Comparison of ENCODE assay signal across 14 cellular contexts in the genomic region with DNA sequence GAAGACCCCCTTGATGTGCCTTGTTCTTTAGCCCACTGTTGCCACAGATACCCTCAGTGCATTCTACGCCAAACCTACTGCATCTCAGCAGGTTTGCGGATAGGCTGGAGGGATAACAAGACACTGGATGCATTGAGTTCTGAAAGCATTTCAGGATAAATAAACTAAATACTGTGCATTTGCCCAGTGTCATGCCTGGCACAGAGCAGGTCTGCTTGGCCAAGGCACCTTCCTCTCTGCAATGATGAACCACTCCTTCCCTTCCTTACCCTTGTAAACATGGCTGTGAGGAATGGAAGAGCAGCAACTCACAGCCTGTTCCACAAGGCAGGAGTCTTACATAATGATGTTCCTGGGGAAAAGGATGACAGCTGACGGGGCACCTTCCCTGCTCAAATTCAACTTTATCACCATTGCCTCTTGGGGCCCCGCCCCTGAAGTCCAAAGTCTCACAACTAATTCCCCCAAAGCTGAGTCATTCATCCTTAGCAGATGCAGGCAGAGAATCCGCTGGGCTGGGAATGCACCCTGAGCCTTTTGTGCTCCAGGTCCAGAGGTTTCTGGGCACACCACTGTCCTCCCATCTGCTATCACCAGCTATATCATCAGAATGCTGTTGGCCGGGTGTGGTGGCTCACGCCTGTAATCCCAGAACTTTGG. TPM values are rescaled to one million over a fixed set of nuclear protein-coding genes. Genes with fewer than 3 reads are reported as not detected.
DNase-seq lines count a peak whose midpoint lies in the region; ATAC-seq, FAIRE-seq and TF ChIP-seq lines count a peak whose summit lies in the region.
"Had no signal": no experiment of that assay in that cellular context is flagged by ENCODE, and none has a peak within 500 bp of the region (broad histone marks: within the 10 kb centered on the region; RNA-seq: fewer than 3 reads in every experiment).

No MANE protein-coding gene starts in this region.

- H3K9me3 Mint-ChIP-seq in Caco-2 (ENCODE audit: unreplicated experiment), result no peaks in the 10 kb centered on the region
- H3K9me3 Mint-ChIP-seq: CD4-positive, CD25-positive, alpha-beta regulatory T cell; nephron; stimulated activated naive CD8-positive, alpha-beta T cell treated with anti-CD3 and anti-CD28 coated beads, Interleukin-15, amount 100 ng/mL, for 72 hours had no signal

- H3K4me2 ChIP-seq in K562 (ENCODE audit: insufficient read depth, low read length), result peak overlapping the region; percentile 73

- in situ Hi-C loops in K562 (cut with MboI), result no loop called here

- H3K9me1 ChIP-seq in K562 (ENCODE audit: control insufficient read depth, insufficient read depth, low read length), result peaks cover 10% of the 10 kb centered on the region

- no peak for TF ChIP-seq CTCF in Caco-2 (IDR thresholded peaks at IDR 0.05; ENCODE audit: insufficient read depth in 1 of 2, low read depth in 1 of 2, low read length in 1 of 2, severe bottlenecking in 1 of 2, unreplicated experiment in 1 of 2)
- no peak for TF ChIP-seq CTCF in K562 (IDR thresholded peaks at IDR 0.05 in 2 of 3, conservative IDR thresholded peaks at IDR 0.05 in 1 of 3; ENCODE audit: insufficient read depth in 2 of 3, low read depth in 1 of 3, low read length in 3 of 3)
- TF ChIP-seq CTCF in liver (IDR thresholded peaks at IDR 0.05; ENCODE audit: low read depth, low read length, missing input control), result no peak

- peak; percentile 16; the same call in 1 of the 2 replicates for TF ChIP-seq EP300 in K562 (IDR thresholded peaks at IDR 0.05; ENCODE audit: low read length)

- no TSS peak for BruUV-seq in Caco-2 (replicated peaks; lab: Mats Ljungman, UMichigan)
- BruUV-seq in K562 (replicated peaks; lab: Mats Ljungman, UMichigan), result no TSS peak

- peaks cover 21% of the 10 kb centered on the region for H4K20me1 ChIP-seq in K562 (replicated peaks; ENCODE audit: control insufficient read depth, insufficient read depth, low read length)

- H3K9ac ChIP-seq in HUES48 (ENCODE audit: low read depth, low read length) (no peak overlapping the region), K562 (ENCODE audit: insufficient read depth in 1 of 2, low read depth in 2 of 2, low read length in 2 of 2) (peak overlapping the region in 1 of 2 experiments; percentile 38; a peak in 2 of 4 replicates), liver (ENCODE audit: low read depth in 1 of 2, low read length in 2 of 2) (no peak overlapping the region)

- H3K4me1 Mint-ChIP-seq in Caco-2 (ENCODE audit: low read depth, unreplicated experiment), result peaks cover 20% of the 10 kb centered on the region
- H3K4me1 Mint-ChIP-seq: nephron had no signal

- H3K36me3 ChIP-seq in Caco-2 (ENCODE audit: control insufficient read depth, insufficient read depth, low read length) (peaks cover 11% of the 10 kb centered on the region), HUES48 (ENCODE audit: control insufficient read depth, insufficient read depth, low read length) (peaks cover 28% of the 10 kb centered on the region), K562 (ENCODE audit: control insufficient read depth, insufficient read depth, low read length) (peaks cover 37% of the 10 kb centered on the region), liver (ENCODE audit: control insufficient read depth in 4 of 4, insufficient read depth in 3 of 4, low read depth in 1 of 4, low read length in 3 of 4) (peaks cover 3 to 12% (median 9%) of the 10 kb centered on the region in 4 donors)

- H3K27ac Mint-ChIP-seq in Caco-2 (ENCODE audit: unreplicated experiment), result no peak overlapping the region
- H3K27ac Mint-ChIP-seq: CD4-positive, CD25-positive, alpha-beta regulatory T cell; nephron; stimulated activated naive CD8-positive, alpha-beta T cell treated with anti-CD3 and anti-CD28 coated beads, Interleukin-15, amount 100 ng/mL, for 72 hours had no signal

- 30% methylated on average over 7 of the region's 7 CpGs for WGBS in K562 (ENCODE audit: insufficient coverage, low coverage, missing lambda C conversion rate)
- 61% methylated on average over 7 of the region's 7 CpGs for WGBS in liver

- H3K27me3 Mint-ChIP-seq in Caco-2 (ENCODE audit: insufficient read depth, unreplicated experiment), result no peaks in the 10 kb centered on the region
- H3K27me3 Mint-ChIP-seq: stimulated activated naive CD8-positive, alpha-beta T cell treated with anti-CD3 and anti-CD28 coated beads, Interleukin-15, amount 100 ng/mL, for 72 hours had no signal

- H2AFZ ChIP-seq in K562 (ENCODE audit: low read depth, low read length), result no peak overlapping the region

- H3K79me2 ChIP-seq in K562 (ENCODE audit: control insufficient read depth, insufficient read depth, low read length), result peaks cover 13% of the 10 kb centered on the region

- H3K36me3 Mint-ChIP-seq in Caco-2 (ENCODE audit: insufficient read depth, unreplicated experiment), result peaks cover 49% of the 10 kb centered on the region

- TF ChIP-seq RAD21 in K562 (CRISPR knock-in tag; conservative IDR thresholded peaks at IDR 0.05 in 1 of 2, IDR thresholded peaks at IDR 0.05 in 1 of 2), result no peak
- TF ChIP-seq RAD21 in liver (IDR thresholded peaks at IDR 0.05), result peak in 1 of 2 donors; percentile 19

- peak; percentile 85 for FAIRE-seq in K562 (lab: Jason Lieb, UNC)
- FAIRE-seq: colon had no signal

- intact Hi-C loops in Caco-2 (cut with micrococcal nuclease; ENCODE audit: unreplicated experiment), result no loop called here
- intact Hi-C loops in K562 (cut with micrococcal nuclease), result no loop called here

- H3K27ac ChIP-seq in HUES48 (ENCODE audit: low read depth, low read length), result peak overlapping the region; percentile 45
- H3K27ac ChIP-seq in K562 (ENCODE audit: extremely low read depth, low read depth, low read length), result peak overlapping the region; percentile 56
- H3K27ac ChIP-seq in liver (ENCODE audit: low read depth in 1 of 2, low read length in 2 of 2), result no peak overlapping the region

- H3K27me3 ChIP-seq in Caco-2 (replicated peaks; ENCODE audit: control insufficient read depth, insufficient read depth, low read length) (no peaks in the 10 kb centered on the region), HUES48 (ENCODE audit: control insufficient read depth, insufficient read depth, low read length) (no peaks in the 10 kb centered on the region), K562 (ENCODE audit: control insufficient read depth in 2 of 2, insufficient read depth in 2 of 2, low read length in 2 of 2) (no peaks in the 10 kb centered on the region), liver (ENCODE audit: control insufficient read depth in 4 of 4, insufficient read depth in 4 of 4, low read length in 3 of 4) (no peaks in the 10 kb centered on the region)

- ATAC-seq in K562, result peak; percentile 52
- no peak for ATAC-seq in HG03469 (IDR thresholded peaks at IDR 0.05; ENCODE audit: unreplicated experiment)
- no peak for ATAC-seq in HG03280 (IDR thresholded peaks at IDR 0.05; ENCODE audit: unreplicated experiment)
- ATAC-seq: stimulated activated naive CD8-positive, alpha-beta T cell treated with anti-CD3 and anti-CD28 coated beads, Interleukin-15, amount 100 ng/mL, for 72 hours had no signal

- CTCF ChIA-PET in Caco-2 (lab: Charles Lee), result interaction anchor here (0.6 to 0.9 kb wide), 2 partner anchors 12 to 341 kb away, joined by 3 read pairs; no protein-coding TSS in a partner anchor
- CTCF ChIA-PET in K562 (lab: Yijun Ruan, JAX; ENCODE audit: low intra/inter-chr PET ratio), result no interaction called here

- peak; percentile 90 to 93 for DNase-seq in Caco-2
- DNase-seq in K562 (ENCODE audit: extremely low read depth in 1 of 4, low spot score in 3 of 4), result peak; percentile 69 to 84 (median 72)
- DNase-seq in activated CD8-positive, alpha-beta memory T cell treated with anti-CD3 and anti-CD28 coated beads, Interleukin-2, amount 50 U/mL, for 4 hours, result no peak
- no peak for DNase-seq in GF-D8 (lab: John Stamatoyannopoulos, UW)
- DNase-seq: activated T-cell treated with anti-CD3 and anti-CD28 coated beads, Interleukin-2, amount 50 U/mL, for 1 hour; CD4-positive, CD25-positive, alpha-beta regulatory T cell; NCI-H1092 treated with DMSO at 0.1 percent for 48 hours; stimulated activated naive CD8-positive, alpha-beta T cell treated with anti-CD3 and anti-CD28 coated beads, Interleukin-15, amount 100 ng/mL, for 72 hours had no signal

- H3K4me3 ChIP-seq in Caco-2 (ENCODE audit: low read depth, low read length) (no peak overlapping the region), HUES48 (ENCODE audit: low read depth, low read length) (no peak overlapping the region), K562 (no peak overlapping the region), liver (ENCODE audit: low read depth in 1 of 3, low read length in 3 of 3) (no peak overlapping the region)

- TF ChIP-seq POLR2A in K562 (conservative IDR thresholded peaks at IDR 0.05), result no peak; the same call in 1 of the 2 replicates

- peaks cover 27% of the 10 kb centered on the region for H3K4me1 ChIP-seq in Caco-2
- H3K4me1 ChIP-seq in HUES48 (ENCODE audit: control insufficient read depth, insufficient read depth, low read length), result no peaks in the 10 kb centered on the region
- peaks cover 38 to 40% of the 10 kb centered on the region in 2 experiments; a peak in 4 of 5 replicates for H3K4me1 ChIP-seq in K562 (replicated peaks in 1 of 2; ENCODE audit: control insufficient read depth in 2 of 2, insufficient read depth in 2 of 2, low read length in 2 of 2)
- peaks cover 8 to 33% (median 24%) of the 10 kb centered on the region in 4 donors for H3K4me1 ChIP-seq in liver (ENCODE audit: control insufficient read depth in 4 of 4, insufficient read depth in 4 of 4, low read length in 3 of 4)

- POLR2A ChIA-PET in Caco-2 (lab: Charles Lee), result interaction anchor here (1.8 kb wide), 1 partner anchor 12 kb away, joined by 10 read pairs; the partner anchor contains the start of gene DDX56
- POLR2A ChIA-PET in K562 (lab: Yijun Ruan, JAX), result interaction anchor here (0.7 to 1.0 kb wide), 3 partner anchors 10 to 35 kb away, joined by 3 to 4 read pairs (median 4); no protein-coding TSS in a partner anchor

- H3K9me3 ChIP-seq in Caco-2, result no peaks in the 10 kb centered on the region
- H3K9me3 ChIP-seq in HUES48 (ENCODE audit: control insufficient read depth, insufficient read depth, low read length), result no peaks in the 10 kb centered on the region
- H3K9me3 ChIP-seq in K562 (replicated peaks; ENCODE audit: control insufficient read depth, insufficient read depth, low read depth, low read length), result no peaks in the 10 kb centered on the region
- no peaks in the 10 kb centered on the region for H3K9me3 ChIP-seq in liver (ENCODE audit: control insufficient read depth in 4 of 4, low read length in 3 of 4)

- no peak overlapping the region for H3K4me3 Mint-ChIP-seq in Caco-2 (ENCODE audit: unreplicated experiment)
- H3K4me3 Mint-ChIP-seq: CD4-positive, CD25-positive, alpha-beta regulatory T cell; nephron; stimulated activated naive CD8-positive, alpha-beta T cell treated with anti-CD3 and anti-CD28 coated beads, Interleukin-15, amount 100 ng/mL, for 72 hours had no signal

RNA-seq across cellular contexts. Expression of gene DDX56, which starts 11.6 kb away (rescaled TPM):
- total RNA-seq in Caco-2 (2022) (135 and 154 TPM in 2 replicates), K562 (2014; rRNA removed) (102 and 133 TPM in 2 replicates), K562 (2014; rRNA removed; fragmentation: Illumina TruSeq; extraction: Trizol) (91.2 and 103 TPM in 2 replicates), K562 (2015; rRNA removed; fragmentation: Illumina TruSeq; extraction: Trizol) (89.1 and 90.8 TPM in 2 replicates), K562 (2021) (145 and 155 TPM in 2 replicates), liver (10 to 100 TPM; 24.3 to 42.1 TPM)
- total RNA-seq in K562 (2011; cell fraction: chromatin; rRNA removed; ENCODE audit: low replicate concordance), result 104 and 320 TPM in 2 replicates
- total RNA-seq in K562 (2011; cell fraction: nucleolus; rRNA removed), result 229 and 246 TPM in 2 replicates
- total RNA-seq in K562 (2011; cell fraction: nucleoplasm; rRNA removed), result 121 and 141 TPM in 2 replicates
- polyA plus RNA-seq in K562 (2011; rRNA removed) (110 and 120 TPM in 2 replicates), K562 (2014; fragmentation: Illumina TruSeq; extraction: Trizol) (114 and 133 TPM in 2 replicates), K562 (2014; fragmentation: Nextera tagmentation; extraction: Ambion mirVana) (10 to 100 TPM; 33.0 to 45.2 TPM), K562 (2014; rRNA removed) (96.7 and 109 TPM in 2 replicates), liver (10 to 100 TPM; 31.1 to 32.6 TPM)
- 100 and 136 TPM in 2 replicates for polyA plus RNA-seq in K562 (2011; cell fraction: cytosol; rRNA removed)
- polyA plus RNA-seq in K562 (2011; cell fraction: nucleus; rRNA removed), result 265 and 309 TPM in 2 replicates
- 122 and 135 TPM in 2 replicates for polyA plus RNA-seq in K562 (2012)
- 74.9 and 101 TPM in 2 replicates for polyA minus RNA-seq in K562 (2011; rRNA and poly(A)+ RNA removed)
- 38.9 and 72.1 TPM in 2 replicates for polyA minus RNA-seq in K562 (2011; cell fraction: cytosol; rRNA and poly(A)+ RNA removed)
- polyA minus RNA-seq in K562 (2011; cell fraction: nucleus; rRNA and poly(A)+ RNA removed), result 84.7 and 97.7 TPM in 2 replicates

RNA-seq across cellular contexts. Expression of gene TMED4, which starts 19.9 kb away (rescaled TPM):
- total RNA-seq in Caco-2 (2022) (93.4 and 96.6 TPM in 2 replicates), K562 (2014; rRNA removed) (40.0 and 53.8 TPM in 2 replicates), K562 (2014; rRNA removed; fragmentation: Illumina TruSeq; extraction: Trizol) (40.6 and 42.1 TPM in 2 replicates), K562 (2015; rRNA removed; fragmentation: Illumina TruSeq; extraction: Trizol) (43.8 and 44.3 TPM in 2 replicates), K562 (2021) (44.5 and 44.6 TPM in 2 replicates), liver (10 to 100 TPM; 46.5 to 97.1 TPM)
- 87.6 and 130 TPM in 2 replicates for total RNA-seq in K562 (2011; cell fraction: chromatin; rRNA removed; ENCODE audit: low replicate concordance)
- 122 and 140 TPM in 2 replicates for total RNA-seq in K562 (2011; cell fraction: nucleolus; rRNA removed)
- total RNA-seq in K562 (2011; cell fraction: nucleoplasm; rRNA removed), result 150 and 206 TPM in 2 replicates
- polyA plus RNA-seq in K562 (2011; rRNA removed) (64.0 and 75.5 TPM in 2 replicates), K562 (2014; fragmentation: Illumina TruSeq; extraction: Trizol) (40.5 and 44.2 TPM in 2 replicates), K562 (2014; fragmentation: Nextera tagmentation; extraction: Ambion mirVana) (10 to 100 TPM; 20.3 to 23.1 TPM), K562 (2014; rRNA removed) (55.3 and 56.4 TPM in 2 replicates), liver (10 to 100 TPM; 26.9 to 47.4 TPM)
- polyA plus RNA-seq in K562 (2011; cell fraction: cytosol; rRNA removed), result 83.9 and 104 TPM in 2 replicates
- polyA plus RNA-seq in K562 (2011; cell fraction: nucleus; rRNA removed), result 84.1 and 90.2 TPM in 2 replicates
- 39.4 and 67.4 TPM in 2 replicates for polyA plus RNA-seq in K562 (2012)
- polyA minus RNA-seq in K562 (2011; rRNA and poly(A)+ RNA removed), result 49.9 and 50.1 TPM in 2 replicates
- 32.8 and 44.1 TPM in 2 replicates for polyA minus RNA-seq in K562 (2011; cell fraction: cytosol; rRNA and poly(A)+ RNA removed)
- polyA minus RNA-seq in K562 (2011; cell fraction: nucleus; rRNA and poly(A)+ RNA removed), result 32.0 and 44.2 TPM in 2 replicates

RNA-seq across cellular contexts. Expression of gene NPC1L1, which starts 21.0 kb away (rescaled TPM):
- total RNA-seq in Caco-2 (2022) (5.9 and 6.5 TPM in 2 replicates), K562 (2014; rRNA removed) (0.18 TPM in 1 of 2 replicates, not detected in the other), K562 (2014; rRNA removed; fragmentation: Illumina TruSeq; extraction: Trizol) (not detected in 2 replicates), K562 (2015; rRNA removed; fragmentation: Illumina TruSeq; extraction: Trizol) (not detected in 2 replicates), K562 (2021) (0.02 and 0.07 TPM in 2 replicates), liver (10 to 100 TPM in 1 of 2 donors, 1 to 10 TPM in 1; 7.2 to 16.4 TPM)
- total RNA-seq in K562 (2011; cell fraction: chromatin; rRNA removed; ENCODE audit: low replicate concordance), result 0.26 and 0.81 TPM in 2 replicates
- 0.33 and 0.39 TPM in 2 replicates for total RNA-seq in K562 (2011; cell fraction: nucleolus; rRNA removed)
- total RNA-seq in K562 (2011; cell fraction: nucleoplasm; rRNA removed), result 0.15 and 0.37 TPM in 2 replicates
- polyA plus RNA-seq in K562 (2011; rRNA removed) (0.08 and 0.14 TPM in 2 replicates), K562 (2014; fragmentation: Illumina TruSeq; extraction: Trizol) (0.01 and 0.06 TPM in 2 replicates), K562 (2014; fragmentation: Nextera tagmentation; extraction: Ambion mirVana) (not detected), K562 (2014; rRNA removed) (0.07 TPM in 1 of 2 replicates, not detected in the other), liver (10 to 100 TPM; 14.2 to 22.1 TPM)
- polyA plus RNA-seq in K562 (2011; cell fraction: cytosol; rRNA removed), result 0.10 and 0.18 TPM in 2 replicates
- 0.74 and 1.1 TPM in 2 replicates for polyA plus RNA-seq in K562 (2011; cell fraction: nucleus; rRNA removed)
- polyA plus RNA-seq in K562 (2012), result 0.08 and 0.11 TPM in 2 replicates
- polyA minus RNA-seq in K562 (2011; rRNA and poly(A)+ RNA removed), result 0.06 and 0.11 TPM in 2 replicates
- polyA minus RNA-seq in K562 (2011; cell fraction: cytosol; rRNA and poly(A)+ RNA removed), result not detected in 2 replicates
- 0.13 and 0.44 TPM in 2 replicates for polyA minus RNA-seq in K562 (2011; cell fraction: nucleus; rRNA and poly(A)+ RNA removed)

RNA-seq across cellular contexts. Expression of gene OGDH, which starts 44.3 kb away (rescaled TPM):
- 62.1 and 64.5 TPM in 2 replicates for total RNA-seq in Caco-2 (2022)
- total RNA-seq in K562 (2011; cell fraction: chromatin; rRNA removed; ENCODE audit: low replicate concordance), result 67.1 and 99.5 TPM in 2 replicates
- total RNA-seq in K562 (2011; cell fraction: nucleolus; rRNA removed), result 61.5 and 70.1 TPM in 2 replicates
- 49.3 and 64.3 TPM in 2 replicates for total RNA-seq in K562 (2011; cell fraction: nucleoplasm; rRNA removed)
- total RNA-seq in K562 (2014; rRNA removed), result 38.6 and 50.0 TPM in 2 replicates
- total RNA-seq in K562 (2014; rRNA removed; fragmentation: Illumina TruSeq; extraction: Trizol), result 20.5 and 21.8 TPM in 2 replicates
- 19.4 and 20.2 TPM in 2 replicates for total RNA-seq in K562 (2015; rRNA removed; fragmentation: Illumina TruSeq; extraction: Trizol)
- 80.3 and 86.6 TPM in 2 replicates for total RNA-seq in K562 (2021)
- polyA plus RNA-seq in K562 (2011; rRNA removed), result 23.5 and 44.6 TPM in 2 replicates
- polyA plus RNA-seq in K562 (2011; cell fraction: cytosol; rRNA removed), result 44.3 and 54.2 TPM in 2 replicates
- 59.0 and 70.4 TPM in 2 replicates for polyA plus RNA-seq in K562 (2011; cell fraction: nucleus; rRNA removed)
- polyA plus RNA-seq in K562 (2012), result 55.7 and 67.9 TPM in 2 replicates
- 58.8 and 59.1 TPM in 2 replicates for polyA plus RNA-seq in K562 (2014; fragmentation: Illumina TruSeq; extraction: Trizol)
- polyA plus RNA-seq in K562 (2014; fragmentation: Nextera tagmentation; extraction: Ambion mirVana), result 1 to 10 TPM; 3.1 to 6.3 TPM
- 31.4 and 31.6 TPM in 2 replicates for polyA plus RNA-seq in K562 (2014; rRNA removed)
- 66.0 and 68.6 TPM in 2 replicates for polyA minus RNA-seq in K562 (2011; rRNA and poly(A)+ RNA removed)
- polyA minus RNA-seq in K562 (2011; cell fraction: cytosol; rRNA and poly(A)+ RNA removed), result 52.4 and 53.8 TPM in 2 replicates
- 25.8 and 36.1 TPM in 2 replicates for polyA minus RNA-seq in K562 (2011; cell fraction: nucleus; rRNA and poly(A)+ RNA removed)
- 10 to 100 TPM; 49.6 to 71.2 TPM for total RNA-seq in liver
- polyA plus RNA-seq in liver, result 10 to 100 TPM; 10.8 to 32.8 TPM

Comparison
In these comparisons a context has a peak if more than half of its experiments do, and no peak if none do; other contexts are left out.
1. DNase-seq: peak in Caco-2 (2 of 2) and K562 (4 of 4); none in activated CD8-positive, alpha-beta memory T cell treated with anti-CD3 and anti-CD28 coated beads, Interleukin-2, amount 50 U/mL, for 4 hours (single experiment) and GF-D8 (single experiment).
2. H3K27ac ChIP-seq: peak in HUES48 (single experiment) and K562 (single experiment); none in liver (0 of 2).